1 cellular context compared by ENCODE assay signal in genomic region chr15:88866295-88866881, GRCh38.
TF ChIP-seq lines count a peak whose summit lies in the region.

No MANE protein-coding gene starts in this region.

TF ChIP-seq in HEK293, 187 proteins besides CTCF, POLR2A, EP300 and RAD21 (continued from another document):
- TF ChIP-seq, protein P1, sequence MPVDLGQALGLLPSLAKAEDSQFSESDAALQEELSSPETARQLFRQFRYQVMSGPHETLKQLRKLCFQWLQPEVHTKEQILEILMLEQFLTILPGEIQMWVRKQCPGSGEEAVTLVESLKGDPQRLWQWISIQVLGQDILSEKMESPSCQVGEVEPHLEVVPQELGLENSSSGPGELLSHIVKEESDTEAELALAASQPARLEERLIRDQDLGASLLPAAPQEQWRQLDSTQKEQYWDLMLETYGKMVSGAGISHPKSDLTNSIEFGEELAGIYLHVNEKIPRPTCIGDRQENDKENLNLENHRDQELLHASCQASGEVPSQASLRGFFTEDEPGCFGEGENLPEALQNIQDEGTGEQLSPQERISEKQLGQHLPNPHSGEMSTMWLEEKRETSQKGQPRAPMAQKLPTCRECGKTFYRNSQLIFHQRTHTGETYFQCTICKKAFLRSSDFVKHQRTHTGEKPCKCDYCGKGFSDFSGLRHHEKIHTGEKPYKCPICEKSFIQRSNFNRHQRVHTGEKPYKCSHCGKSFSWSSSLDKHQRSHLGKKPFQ (tag by site-specific recombination; IDR thresholded peaks at IDR 0.05) = no peak
- TF ChIP-seq ZNF558 (tag by site-specific recombination; IDR thresholded peaks at IDR 0.05) (no peak), ZNF701 (tag by site-specific recombination; IDR thresholded peaks at IDR 0.05) (no peak), YY1 (tag by site-specific recombination; IDR thresholded peaks at IDR 0.05) (no peak), ZNF629 (tag by site-specific recombination; IDR thresholded peaks at IDR 0.05) (no peak), ZNF76 (tag by site-specific recombination; IDR thresholded peaks at IDR 0.05; ENCODE audit: borderline replicate concordance, low read depth) (peak; percentile 53; the same call in 1 of the 2 replicates), ZNF302 (tag by site-specific recombination; IDR thresholded peaks at IDR 0.05; ENCODE audit: low read depth) (no peak), ZSCAN30 (tag by site-specific recombination; IDR thresholded peaks at IDR 0.05) (no peak), SCRT2 (tag by site-specific recombination; IDR thresholded peaks at IDR 0.05) (peak; percentile 86), ZNF544 (tag by site-specific recombination; IDR thresholded peaks at IDR 0.05) (no peak), ZNF521 (tag by site-specific recombination; IDR thresholded peaks at IDR 0.05) (no peak), SCRT1 (tag by site-specific recombination; IDR thresholded peaks at IDR 0.05; ENCODE audit: borderline replicate concordance) (peak; percentile 53; the same call in 1 of the 2 replicates), ZNF747 (tag by site-specific recombination; IDR thresholded peaks at IDR 0.05) (no peak), ZNF433 (tag by site-specific recombination; IDR thresholded peaks at IDR 0.05; ENCODE audit: low read depth) (no peak), ZNF830 (tag by site-specific recombination; IDR thresholded peaks at IDR 0.05; ENCODE audit: low read depth) (no peak)
- TF ChIP-seq, protein P2, sequence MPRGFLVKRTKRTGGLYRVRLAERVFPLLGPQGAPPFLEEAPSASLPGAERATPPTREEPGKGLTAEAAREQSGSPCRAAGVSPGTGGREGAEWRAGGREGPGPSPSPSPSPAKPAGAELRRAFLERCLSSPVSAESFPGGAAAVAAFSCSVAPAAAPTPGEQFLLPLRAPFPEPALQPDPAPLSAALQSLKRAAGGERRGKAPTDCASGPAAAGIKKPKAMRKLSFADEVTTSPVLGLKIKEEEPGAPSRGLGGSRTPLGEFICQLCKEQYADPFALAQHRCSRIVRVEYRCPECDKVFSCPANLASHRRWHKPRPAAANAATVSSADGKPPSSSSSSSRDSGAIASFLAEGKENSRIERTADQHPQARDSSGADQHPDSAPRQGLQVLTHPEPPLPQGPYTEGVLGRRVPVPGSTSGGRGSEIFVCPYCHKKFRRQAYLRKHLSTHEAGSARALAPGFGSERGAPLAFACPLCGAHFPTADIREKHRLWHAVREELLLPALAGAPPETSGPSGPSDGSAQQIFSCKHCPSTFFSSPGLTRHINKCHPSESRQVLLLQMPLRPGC (tag by site-specific recombination; IDR thresholded peaks at IDR 0.05) = no peak
